ENCODE assay signal across 20 cellular contexts in genomic region chr19:12325690-12326089, GRCh38. TPM values are rescaled to one million over a fixed set of nuclear protein-coding genes. Genes with fewer than 3 reads are reported as not detected.
DNase-seq lines count a peak whose midpoint lies in the region; ATAC-seq, FAIRE-seq and TF ChIP-seq lines count a peak whose summit lies in the region.
"Had no signal": no experiment of that assay in that cellular context is flagged by ENCODE, and none has a peak within 500 bp of the region (broad histone marks: within the 10 kb centered on the region; RNA-seq: fewer than 3 reads in every experiment).

No MANE protein-coding gene starts in this region.

- FAIRE-seq in D721Med (lab: Jason Lieb, UNC), result peak; percentile 38
- FAIRE-seq in keratinocyte (lab: Jason Lieb, UNC), result peak; percentile 29
- FAIRE-seq: A204.1, GM12892, H54 had no signal

- no peaks in the 10 kb centered on the region for H4K20me1 ChIP-seq in keratinocyte (ENCODE audit: control insufficient read depth, extremely low read depth, insufficient read depth, low read length)
- H4K20me1 ChIP-seq: BLaER1 had no signal

- H3K9ac ChIP-seq in keratinocyte (ENCODE audit: control insufficient read depth, extremely low read depth, insufficient read depth, low read length), result no peak overlapping the region
- H3K9ac ChIP-seq: BLaER1 had no signal

- H3K9me3 ChIP-seq in keratinocyte (ENCODE audit: control insufficient read depth, low read depth, low read length) (peaks cover 2% of the 10 kb centered on the region), right lobe of liver (no peaks in the 10 kb centered on the region), gastrocnemius medialis (no peaks in the 10 kb centered on the region)

- H3K4me1 ChIP-seq in keratinocyte (ENCODE audit: control insufficient read depth, extremely low read depth, insufficient read depth, low read length) (no peaks in the 10 kb centered on the region), right lobe of liver (peaks cover 0 to 27% (median 2%) of the 10 kb centered on the region in 4 donors), gastrocnemius medialis (no peaks in the 10 kb centered on the region)
- H3K4me1 ChIP-seq: BLaER1 had no signal

- H3K27ac ChIP-seq in 22Rv1 (peak overlapping the region; percentile 21; the same call in 1 of the 2 replicates), keratinocyte (ENCODE audit: control insufficient read depth, insufficient read depth, low read length) (no peak overlapping the region), right lobe of liver (no peak overlapping the region), gastrocnemius medialis (no peak overlapping the region)
- H3K27ac ChIP-seq: BLaER1, C4-2B had no signal

- H3K4me3 ChIP-seq in keratinocyte (ENCODE audit: control insufficient read depth in 2 of 3, extremely low read depth in 1 of 3, insufficient read depth in 2 of 3, low read depth in 1 of 3, low read length in 3 of 3), result no peak overlapping the region
- H3K4me3 ChIP-seq in right lobe of liver, result no peak overlapping the region
- H3K4me3 ChIP-seq in gastrocnemius medialis, result no peak overlapping the region
- H3K4me3 ChIP-seq: BLaER1 had no signal

- TF ChIP-seq POLR2A in right lobe of liver (IDR thresholded peaks at IDR 0.05), result no peak
- TF ChIP-seq POLR2A in gastrocnemius medialis (IDR thresholded peaks at IDR 0.05), result no peak

- no peak for DNase-seq in D721Med (ENCODE audit: insufficient read length, low spot score)
- DNase-seq in keratinocyte (ENCODE audit: low read depth, low spot score), result no peak
- no peak for DNase-seq in right lobe of liver
- no peak for DNase-seq in NAMALWA (ENCODE audit: low spot score)
- DNase-seq in gastrocnemius medialis, result no peak
- DNase-seq: Caco-2; CD4-positive, CD25-positive, alpha-beta regulatory T cell; CD8-positive, alpha-beta T cell; DMS53; DMS79 treated with DMSO at 0.1 percent for 48 hours; GF-D8; GOT3; HCEC 1CT had no signal

- H2AFZ ChIP-seq in keratinocyte (ENCODE audit: control insufficient read depth, low read length), result no peak overlapping the region

- no peaks in the 10 kb centered on the region for H3K36me3 ChIP-seq in keratinocyte (ENCODE audit: control insufficient read depth in 2 of 2, extremely low read depth in 1 of 2, insufficient read depth in 2 of 2, low read length in 2 of 2)
- peaks cover 0 to 19% (median 6%) of the 10 kb centered on the region in 4 donors for H3K36me3 ChIP-seq in right lobe of liver
- H3K36me3 ChIP-seq in gastrocnemius medialis, result peaks cover 6 to 26% of the 10 kb centered on the region in 2 donors

- H3K9me1 ChIP-seq in keratinocyte (ENCODE audit: control insufficient read depth, extremely low read depth, insufficient read depth, low read length), result no peaks in the 10 kb centered on the region

- in situ Hi-C loops in gastrocnemius medialis (cut with MboI; ENCODE audit: low sequenced_read_pairs in 4 of 4), result no loop called here

- TF ChIP-seq CTCF in 22Rv1 (IDR thresholded peaks at IDR 0.05) (no peak), D721Med (IDR thresholded peaks at IDR 0.05; ENCODE audit: insufficient read depth, missing control alignments) (no peak), keratinocyte (optimal IDR thresholded peaks at IDR 0.05 in 1 of 3, IDR thresholded peaks at IDR 0.05 in 1 of 3, conservative IDR thresholded peaks at IDR 0.05 in 1 of 3; ENCODE audit: extremely low read depth in 1 of 3, insufficient read depth in 2 of 3, low read length in 3 of 3) (no peak), right lobe of liver (IDR thresholded peaks at IDR 0.05) (no peak), gastrocnemius medialis (IDR thresholded peaks at IDR 0.05 in 4 of 5, conservative IDR thresholded peaks at IDR 0.05 in 1 of 5) (no peak)

- intact Hi-C loops in right lobe of liver (cut with DNase I) (no loop called here), gastrocnemius medialis (cut with DNase I; ENCODE audit: low total_unique reads) (no loop called here)

- H3K27me3 ChIP-seq in keratinocyte (ENCODE audit: control insufficient read depth, extremely low read depth, insufficient read depth, low read length), result no peaks in the 10 kb centered on the region
- no peaks in the 10 kb centered on the region for H3K27me3 ChIP-seq in right lobe of liver
- no peaks in the 10 kb centered on the region for H3K27me3 ChIP-seq in gastrocnemius medialis
- H3K27me3 ChIP-seq: BLaER1 had no signal

- H3K4me2 ChIP-seq in keratinocyte (ENCODE audit: control insufficient read depth, extremely low read depth, insufficient read depth, low read depth, low read length), result no peak overlapping the region
- H3K4me2 ChIP-seq: BLaER1 had no signal

- H3K79me2 ChIP-seq in keratinocyte (ENCODE audit: control insufficient read depth, insufficient read depth, low read length), result peaks cover 1% of the 10 kb centered on the region

- ATAC-seq in right lobe of liver (peak; percentile 30 to 72 (median 58)), HG02763 (IDR thresholded peaks at IDR 0.05; ENCODE audit: unreplicated experiment) (no peak), gastrocnemius medialis (no peak)
- ATAC-seq: CD8-positive, alpha-beta T cell had no signal

- dilution Hi-C loops in keratinocyte (cut with MboI; ENCODE audit: extremely low pct_ligation_motif_present, low sequenced_read_pairs), result no loop called here

RNA-seq across cellular contexts. Expression of gene ZNF563, which starts 7.7 kb away (rescaled TPM):
- polyA plus RNA-seq in keratinocyte, result 3.2 to 4.7 TPM (median 3.8 TPM) in 3 replicates
- 7.0 TPM for polyA plus RNA-seq in keratinocyte (2011; ENCODE audit: low read depth)
- polyA plus RNA-seq in keratinocyte (2011; cell fraction: cytosol; rRNA removed), result 2.7 and 4.8 TPM in 2 replicates
- 5.1 and 5.8 TPM in 2 replicates for polyA plus RNA-seq in keratinocyte (2011; cell fraction: nucleus; rRNA removed)
- 4.1 and 4.2 TPM in 2 replicates for polyA plus RNA-seq in keratinocyte (2012; ENCODE audit: low replicate concordance)
- 1.1 to 5.8 TPM (median 4.4 TPM) in 3 replicates for polyA minus RNA-seq in keratinocyte
- 5.2 TPM for polyA minus RNA-seq in keratinocyte (2011; cell fraction: cytosol; rRNA and poly(A)+ RNA removed)
- polyA minus RNA-seq in keratinocyte (2011; cell fraction: nucleus; rRNA and poly(A)+ RNA removed), result 3.6 TPM in 2 replicates
- 1 to 10 TPM; 2.4 to 4.5 (median 3.6) TPM for total RNA-seq in right lobe of liver
- total RNA-seq in gastrocnemius medialis, result 1 to 10 TPM; 1.3 to 2.8 (median 2.2) TPM

RNA-seq across cellular contexts. Expression of gene ZNF44, which starts 31.0 kb away (rescaled TPM):
- polyA plus RNA-seq in keratinocyte, result 3.5 to 5.2 TPM (median 4.4 TPM) in 3 replicates
- polyA plus RNA-seq in keratinocyte (2011; ENCODE audit: low read depth), result 5.3 TPM
- polyA plus RNA-seq in keratinocyte (2011; cell fraction: cytosol; rRNA removed), result 1.8 and 2.4 TPM in 2 replicates
- polyA plus RNA-seq in keratinocyte (2011; cell fraction: nucleus; rRNA removed), result 11.2 and 11.7 TPM in 2 replicates
- 2.6 and 4.4 TPM in 2 replicates for polyA plus RNA-seq in keratinocyte (2012; ENCODE audit: low replicate concordance)
- 4.2 to 8.4 TPM (median 5.2 TPM) in 3 replicates for polyA minus RNA-seq in keratinocyte
- polyA minus RNA-seq in keratinocyte (2011; cell fraction: cytosol; rRNA and poly(A)+ RNA removed), result 6.7 TPM
- polyA minus RNA-seq in keratinocyte (2011; cell fraction: nucleus; rRNA and poly(A)+ RNA removed), result 5.9 and 13.5 TPM in 2 replicates
- total RNA-seq in right lobe of liver (10 to 100 TPM in 1 of 6 experiments, 1 to 10 TPM in 5; 4.9 to 11.6 (median 6.2) TPM), gastrocnemius medialis (1 to 10 TPM; 2.6 to 4.0 (median 3.5) TPM)

RNA-seq across cellular contexts. Expression of gene ZNF442, which starts 39.8 kb away (rescaled TPM):
- 0.53 to 0.89 TPM (median 0.70 TPM) in 3 replicates for polyA plus RNA-seq in keratinocyte
- polyA plus RNA-seq in keratinocyte (2011; ENCODE audit: low read depth), result 1.2 TPM
- 0.30 and 0.72 TPM in 2 replicates for polyA plus RNA-seq in keratinocyte (2011; cell fraction: cytosol; rRNA removed)
- polyA plus RNA-seq in keratinocyte (2011; cell fraction: nucleus; rRNA removed), result 0.83 and 0.98 TPM in 2 replicates
- 0.22 and 1.2 TPM in 2 replicates for polyA plus RNA-seq in keratinocyte (2012; ENCODE audit: low replicate concordance)
- polyA minus RNA-seq in keratinocyte, result 0.10 to 1.9 TPM (median 0.96 TPM) in 3 replicates
- 0.96 TPM for polyA minus RNA-seq in keratinocyte (2011; cell fraction: cytosol; rRNA and poly(A)+ RNA removed)
- polyA minus RNA-seq in keratinocyte (2011; cell fraction: nucleus; rRNA and poly(A)+ RNA removed), result 1.5 and 1.9 TPM in 2 replicates
- total RNA-seq in right lobe of liver (1 to 10 TPM in 3 of 6 experiments, under 1 TPM in 3; 0.56 to 2.3 (median 1.3) TPM), gastrocnemius medialis (under 1 TPM; 0.22 to 0.66 (median 0.42) TPM)

Comparison
In these comparisons a context has a peak if more than half of its experiments do, and no peak if none do; other contexts are left out.
1. ATAC-seq: peak in right lobe of liver (4 of 4); none in HG02763 (single experiment) and gastrocnemius medialis (0 of 2).